Comparison of ENCODE assay signal across 8 cellular contexts in the genomic region with DNA sequence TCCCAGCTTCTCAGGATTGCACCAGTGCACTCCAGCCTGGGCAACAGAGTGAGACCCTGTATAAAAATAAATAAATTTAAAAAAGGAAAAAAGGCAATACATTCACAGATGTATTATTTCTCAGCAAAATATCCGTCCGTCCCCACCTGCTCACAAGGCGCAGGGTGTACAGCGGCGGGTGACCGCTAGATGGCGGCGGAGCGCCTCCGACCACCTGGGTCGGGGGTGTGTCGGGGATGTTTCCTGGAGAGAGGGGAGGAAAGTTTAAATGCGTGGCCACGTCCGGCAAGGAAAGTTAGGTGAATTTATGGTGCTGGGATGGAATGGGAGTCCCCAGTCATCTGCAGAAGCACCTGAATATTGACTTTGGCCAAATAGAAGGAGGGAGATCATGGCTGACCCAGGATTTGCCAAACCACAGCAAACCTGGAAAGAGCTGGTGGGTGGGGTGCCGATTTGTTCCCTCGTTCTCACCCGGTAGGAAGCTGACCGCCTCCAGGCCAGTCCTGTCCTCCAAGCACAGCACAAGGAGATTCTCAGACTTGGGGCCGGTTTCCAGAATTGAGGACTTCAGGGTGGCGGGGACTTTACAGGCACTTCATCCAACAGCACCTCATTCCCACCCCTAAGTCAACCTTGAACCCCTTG.
DNase-seq lines count a peak whose midpoint lies in the region; ATAC-seq and TF ChIP-seq lines count a peak whose summit lies in the region.

No MANE protein-coding gene starts in this region.

- DNase-seq in NOMO-1 (lab: John Stamatoyannopoulos, UW; ENCODE audit: unreplicated experiment in 2 of 2), result peak; percentile 18 to 35
- DNase-seq in NOMO-1 treated with dmso at 0.1 percent for 144 hours (lab: John Stamatoyannopoulos, UW; ENCODE audit: unreplicated experiment), result no peak
- peak; percentile 7 for DNase-seq in NCI-H1694 treated with DMSO at 0.1 percent for 48 hours (lab: John Stamatoyannopoulos, UW)
- peak; percentile 71 for DNase-seq in activated CD8-positive, alpha-beta T cell treated with anti-CD3 and anti-CD28 coated beads, Interleukin-2, amount 10 ng/mL, durations not matched to agents 7 days and 5 days
- DNase-seq in epidermal melanocyte (ENCODE audit: insufficient read length, low spot score), result peak; percentile 51
- peak; percentile 55 for DNase-seq in natural killer cell

- peaks cover 22% of the 10 kb centered on the region for H3K4me1 Mint-ChIP-seq in activated CD8-positive, alpha-beta T cell treated with anti-CD3 and anti-CD28 coated beads, Interleukin-2, amount 10 ng/mL, durations not matched to agents 7 days and 5 days (ENCODE audit: low read depth)
- H3K4me1 Mint-ChIP-seq in natural killer cell, result peaks cover 10 to 14% of the 10 kb centered on the region in 2 donors
- H3K4me1 Mint-ChIP-seq in stimulated activated naive CD8-positive, alpha-beta T cell treated with anti-CD3 and anti-CD28 coated beads, Interleukin-15, Interleukin-2, amounts not matched to agents 100 ng/mL and 50 ng/mL, for 24 hours (ENCODE audit: low read depth), result peaks cover 35% of the 10 kb centered on the region

- POLR2A ChIA-PET in activated CD8-positive, alpha-beta T cell treated with anti-CD3 and anti-CD28 coated beads, Interleukin-2, amount 10 ng/mL, durations not matched to agents 7 days and 5 days (lab: Charles Lee), result no interaction called here

- peak; percentile 79 for ATAC-seq in activated CD8-positive, alpha-beta T cell treated with anti-CD3 and anti-CD28 coated beads, Interleukin-2, amount 10 ng/mL, durations not matched to agents 7 days and 5 days
- ATAC-seq in natural killer cell (peak; percentile 59 to 77 (median 62)), GM18861 (IDR thresholded peaks at IDR 0.05; ENCODE audit: unreplicated experiment) (no peak)

- CTCF ChIA-PET in activated CD8-positive, alpha-beta T cell treated with anti-CD3 and anti-CD28 coated beads, Interleukin-2, amount 10 ng/mL, durations not matched to agents 7 days and 5 days (lab: Charles Lee), result interaction anchor here (0.6 to 6.7 kb wide), 8 partner anchors 9 to 307 kb away, joined by 3 to 120 read pairs (median 4); a partner anchor contains a TSS

- H3K36me3 Mint-ChIP-seq in activated CD8-positive, alpha-beta T cell treated with anti-CD3 and anti-CD28 coated beads, Interleukin-2, amount 10 ng/mL, durations not matched to agents 7 days and 5 days (ENCODE audit: low read depth), result no peaks in the 10 kb centered on the region
- H3K36me3 Mint-ChIP-seq in natural killer cell, result no peaks in the 10 kb centered on the region
- H3K36me3 Mint-ChIP-seq in stimulated activated naive CD8-positive, alpha-beta T cell treated with anti-CD3 and anti-CD28 coated beads, Interleukin-15, Interleukin-2, amounts not matched to agents 100 ng/mL and 50 ng/mL, for 24 hours (ENCODE audit: low read depth), result no peaks in the 10 kb centered on the region

- intact Hi-C loops in natural killer cell (cut with micrococcal nuclease), result no loop called here

- peak; percentile 98 for TF ChIP-seq CTCF in natural killer cell (IDR thresholded peaks at IDR 0.05)

- no peak overlapping the region for H3K27ac Mint-ChIP-seq in activated CD8-positive, alpha-beta T cell treated with anti-CD3 and anti-CD28 coated beads, Interleukin-2, amount 10 ng/mL, durations not matched to agents 7 days and 5 days
- H3K27ac Mint-ChIP-seq in natural killer cell, result no peak overlapping the region
- H3K27ac Mint-ChIP-seq in stimulated activated naive CD8-positive, alpha-beta T cell treated with anti-CD3 and anti-CD28 coated beads, Interleukin-15, Interleukin-2, amounts not matched to agents 100 ng/mL and 50 ng/mL, for 24 hours, result no peak overlapping the region

- peaks cover 31% of the 10 kb centered on the region for H3K27me3 Mint-ChIP-seq in activated CD8-positive, alpha-beta T cell treated with anti-CD3 and anti-CD28 coated beads, Interleukin-2, amount 10 ng/mL, durations not matched to agents 7 days and 5 days (ENCODE audit: low read depth)
- peaks cover 31 to 39% of the 10 kb centered on the region in 2 donors for H3K27me3 Mint-ChIP-seq in natural killer cell (ENCODE audit: low read depth in 2 of 2)
- peaks cover 49% of the 10 kb centered on the region for H3K27me3 Mint-ChIP-seq in stimulated activated naive CD8-positive, alpha-beta T cell treated with anti-CD3 and anti-CD28 coated beads, Interleukin-15, Interleukin-2, amounts not matched to agents 100 ng/mL and 50 ng/mL, for 24 hours

- no peaks in the 10 kb centered on the region for H3K9me3 Mint-ChIP-seq in activated CD8-positive, alpha-beta T cell treated with anti-CD3 and anti-CD28 coated beads, Interleukin-2, amount 10 ng/mL, durations not matched to agents 7 days and 5 days (ENCODE audit: insufficient read depth)
- H3K9me3 Mint-ChIP-seq in natural killer cell, result no peaks in the 10 kb centered on the region
- H3K9me3 Mint-ChIP-seq in stimulated activated naive CD8-positive, alpha-beta T cell treated with anti-CD3 and anti-CD28 coated beads, Interleukin-15, Interleukin-2, amounts not matched to agents 100 ng/mL and 50 ng/mL, for 24 hours, result no peaks in the 10 kb centered on the region

- no peak overlapping the region for H3K4me3 Mint-ChIP-seq in activated CD8-positive, alpha-beta T cell treated with anti-CD3 and anti-CD28 coated beads, Interleukin-2, amount 10 ng/mL, durations not matched to agents 7 days and 5 days
- no peak overlapping the region for H3K4me3 Mint-ChIP-seq in natural killer cell
- peak overlapping the region; percentile 46 for H3K4me3 Mint-ChIP-seq in stimulated activated naive CD8-positive, alpha-beta T cell treated with anti-CD3 and anti-CD28 coated beads, Interleukin-15, Interleukin-2, amounts not matched to agents 100 ng/mL and 50 ng/mL, for 24 hours
